Comparison of ENCODE assay signal across 9 cellular contexts in the genomic region with DNA sequence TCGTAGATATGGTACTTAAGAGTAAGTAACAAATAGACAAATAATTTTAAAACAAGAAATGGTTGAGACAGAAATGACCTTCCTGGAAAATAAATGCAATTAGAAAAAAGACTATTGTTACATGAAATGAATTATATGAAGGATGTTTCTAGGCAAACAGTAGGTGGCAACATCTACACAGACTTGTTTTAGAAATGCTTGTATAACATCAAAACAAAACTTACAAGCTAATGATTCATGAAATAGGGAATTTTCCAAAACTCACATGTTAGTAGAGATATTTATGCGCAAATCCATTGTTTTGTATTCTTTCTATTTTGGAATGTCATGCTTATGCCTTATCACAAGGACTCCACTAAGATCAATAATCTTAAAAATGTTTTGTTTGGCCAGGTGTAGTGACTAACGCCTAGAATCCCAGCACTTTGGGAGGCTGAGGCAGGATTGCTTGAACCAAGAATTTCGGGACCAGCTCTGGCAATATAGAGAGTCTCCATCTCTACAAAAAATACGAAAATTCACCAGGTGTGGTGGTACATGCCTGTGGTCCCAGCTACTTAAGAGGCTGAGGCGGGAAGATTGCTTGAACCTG. TPM values are rescaled to one million over a fixed set of nuclear protein-coding genes. Genes with fewer than 3 reads are reported as not detected.
DNase-seq lines count a peak whose midpoint lies in the region; ATAC-seq, FAIRE-seq and TF ChIP-seq lines count a peak whose summit lies in the region.
"Had no signal": no experiment of that assay in that cellular context is flagged by ENCODE, and none has a peak within 500 bp of the region (broad histone marks: within the 10 kb centered on the region; RNA-seq: fewer than 3 reads in every experiment).

No MANE protein-coding gene starts in this region.

- WGBS in HepG2 (ENCODE audit: low lambda C conversion rate): 76% methylated on average over 6 of the region's 6 CpGs

- DNase-seq in ELR (ENCODE audit: low read depth) (peak; percentile 66), HepG2 (ENCODE audit: low spot score) (peak; percentile 78), NCI-H1436 (lab: John Stamatoyannopoulos, UW) (no peak), OCI-M2 (lab: John Stamatoyannopoulos, UW; ENCODE audit: unreplicated experiment) (no peak), NCI-H2227 (lab: John Stamatoyannopoulos, UW; ENCODE audit: unreplicated experiment) (no peak)

- H3K4me3 ChIP-seq in HepG2 (replicated peaks in 1 of 3; ENCODE audit: insufficient read depth in 1 of 3, low read depth in 2 of 3, low read length in 3 of 3): no peak overlapping the region

- CTCF ChIA-PET in HepG2 (lab: Yijun Ruan, JAX; ENCODE audit: low intra/inter-chr PET ratio, low total read pairs): interaction anchor here (1.2 to 3.9 kb wide), 4 partner anchors 163 to 451 kb away, joined by 4 to 32 read pairs (median 9); no protein-coding TSS in a partner anchor

- peak; percentile 45 for ATAC-seq in GM19395 (IDR thresholded peaks at IDR 0.05; ENCODE audit: unreplicated experiment)
- ATAC-seq in HG03432 (IDR thresholded peaks at IDR 0.05; ENCODE audit: unreplicated experiment): peak; percentile 43
- ATAC-seq in HepG2: peak; percentile 53

- no peak for FAIRE-seq in HepG2 (lab: Jason Lieb, UNC)

- H3K9me3 ChIP-seq in HepG2 (ENCODE audit: low read length): no peaks in the 10 kb centered on the region

- TF ChIP-seq CTCF in VCaP (conservative IDR thresholded peaks at IDR 0.05) (peak; percentile 72), HepG2 (CRISPR knock-in tag; IDR thresholded peaks at IDR 0.05) (peak; percentile 68)

- TF ChIP-seq EP300 in HepG2 (IDR thresholded peaks at IDR 0.05; ENCODE audit: low read depth in 2 of 2, low read length in 2 of 2) (no peak), HepG2 (CRISPR knock-in tag; IDR thresholded peaks at IDR 0.05; ENCODE audit: borderline replicate concordance) (no peak)

- no peak overlapping the region for H3K4me2 ChIP-seq in HepG2 (ENCODE audit: low read depth, low read length)

- H3K27ac ChIP-seq in VCaP (no peak overlapping the region), HepG2 (ENCODE audit: extremely low read length, insufficient read depth, low read length) (peak overlapping the region; percentile 3)

- no TSS peak for BruUV-seq in HepG2 (replicated peaks; lab: Mats Ljungman, UMichigan)

- peak; percentile 34; the same call in 1 of the 2 replicates for TF ChIP-seq RAD21 in HepG2 (CRISPR knock-in tag; IDR thresholded peaks at IDR 0.05)

- POLR2A ChIA-PET in HepG2 (lab: Yijun Ruan, JAX): interaction anchor here (0.9 to 3.2 kb wide), 14 partner anchors 103 to 419 kb away, joined by 3 to 25 read pairs (median 5); a partner anchor contains a TSS

- H3K36me3 ChIP-seq in HepG2 (replicated peaks in 1 of 2; ENCODE audit: control insufficient read depth in 1 of 2, insufficient read depth in 2 of 2, low read length in 2 of 2): no peaks in the 10 kb centered on the region

- intact Hi-C loops in HepG2 (cut with micrococcal nuclease; ENCODE audit: unreplicated experiment): loop anchor here (1.0 to 10.0 kb wide), 5 partner anchors 163 to 450 kb away; no protein-coding TSS in a partner anchor

- H3K9ac ChIP-seq in HepG2 (ENCODE audit: insufficient read depth, low read depth, low read length): no peak overlapping the region

- H3K27me3 ChIP-seq in HepG2 (ENCODE audit: control insufficient read depth in 1 of 2, insufficient read depth in 2 of 2, low read length in 2 of 2): no peaks in the 10 kb centered on the region

- no peak for TF ChIP-seq POLR2A in HepG2 (IDR thresholded peaks at IDR 0.05; ENCODE audit: insufficient read depth in 1 of 2, low read depth in 2 of 2, low read length in 2 of 2)

- in situ Hi-C loops in HepG2 (cut with HindIII; ENCODE audit: extremely low pct_ligation_motif_present, low pct_unique_long_range_greater_than_20kb): loop anchor here (5.0 to 10.0 kb wide), 3 partner anchors 163 to 410 kb away; a partner anchor contains a TSS

- H3K4me1 ChIP-seq in HepG2 (ENCODE audit: insufficient read depth, low read length): peaks cover 54% of the 10 kb centered on the region

- H4K20me1 ChIP-seq in HepG2 (ENCODE audit: insufficient read depth, low read length): no peaks in the 10 kb centered on the region

- H3K79me2 ChIP-seq in HepG2 (ENCODE audit: insufficient read depth, low read length): no peaks in the 10 kb centered on the region

- H2AFZ ChIP-seq in HepG2 (ENCODE audit: low read length): no peak overlapping the region

TF ChIP-seq in HepG2, 621 proteins besides CTCF, POLR2A, EP300 and RAD21 (continues in another document):
- TF ChIP-seq ATM (IDR thresholded peaks at IDR 0.05; ENCODE audit: borderline replicate concordance): peak; percentile 97; the same call in 1 of the 2 replicates
- 0 out of 2 replicates have a peak, but pooled peaks have one; percentile 33 for TF ChIP-seq ONECUT2 (CRISPR knock-in tag; IDR thresholded peaks at IDR 0.05)
- TF ChIP-seq, protein P1, sequence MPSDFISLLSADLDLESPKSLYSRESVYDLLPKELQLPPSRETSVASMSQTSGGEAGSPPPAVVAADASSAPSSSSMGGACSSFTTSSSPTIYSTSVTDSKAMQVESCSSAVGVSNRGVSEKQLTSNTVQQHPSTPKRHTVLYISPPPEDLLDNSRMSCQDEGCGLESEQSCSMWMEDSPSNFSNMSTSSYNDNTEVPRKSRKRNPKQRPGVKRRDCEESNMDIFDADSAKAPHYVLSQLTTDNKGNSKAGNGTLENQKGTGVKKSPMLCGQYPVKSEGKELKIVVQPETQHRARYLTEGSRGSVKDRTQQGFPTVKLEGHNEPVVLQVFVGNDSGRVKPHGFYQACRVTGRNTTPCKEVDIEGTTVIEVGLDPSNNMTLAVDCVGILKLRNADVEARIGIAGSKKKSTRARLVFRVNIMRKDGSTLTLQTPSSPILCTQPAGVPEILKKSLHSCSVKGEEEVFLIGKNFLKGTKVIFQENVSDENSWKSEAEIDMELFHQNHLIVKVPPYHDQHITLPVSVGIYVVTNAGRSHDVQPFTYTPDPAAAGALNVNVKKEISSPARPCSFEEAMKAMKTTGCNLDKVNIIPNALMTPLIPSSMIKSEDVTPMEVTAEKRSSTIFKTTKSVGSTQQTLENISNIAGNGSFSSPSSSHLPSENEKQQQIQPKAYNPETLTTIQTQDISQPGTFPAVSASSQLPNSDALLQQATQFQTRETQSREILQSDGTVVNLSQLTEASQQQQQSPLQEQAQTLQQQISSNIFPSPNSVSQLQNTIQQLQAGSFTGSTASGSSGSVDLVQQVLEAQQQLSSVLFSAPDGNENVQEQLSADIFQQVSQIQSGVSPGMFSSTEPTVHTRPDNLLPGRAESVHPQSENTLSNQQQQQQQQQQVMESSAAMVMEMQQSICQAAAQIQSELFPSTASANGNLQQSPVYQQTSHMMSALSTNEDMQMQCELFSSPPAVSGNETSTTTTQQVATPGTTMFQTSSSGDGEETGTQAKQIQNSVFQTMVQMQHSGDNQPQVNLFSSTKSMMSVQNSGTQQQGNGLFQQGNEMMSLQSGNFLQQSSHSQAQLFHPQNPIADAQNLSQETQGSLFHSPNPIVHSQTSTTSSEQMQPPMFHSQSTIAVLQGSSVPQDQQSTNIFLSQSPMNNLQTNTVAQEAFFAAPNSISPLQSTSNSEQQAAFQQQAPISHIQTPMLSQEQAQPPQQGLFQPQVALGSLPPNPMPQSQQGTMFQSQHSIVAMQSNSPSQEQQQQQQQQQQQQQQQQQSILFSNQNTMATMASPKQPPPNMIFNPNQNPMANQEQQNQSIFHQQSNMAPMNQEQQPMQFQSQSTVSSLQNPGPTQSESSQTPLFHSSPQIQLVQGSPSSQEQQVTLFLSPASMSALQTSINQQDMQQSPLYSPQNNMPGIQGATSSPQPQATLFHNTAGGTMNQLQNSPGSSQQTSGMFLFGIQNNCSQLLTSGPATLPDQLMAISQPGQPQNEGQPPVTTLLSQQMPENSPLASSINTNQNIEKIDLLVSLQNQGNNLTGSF (CRISPR knock-in tag; IDR thresholded peaks at IDR 0.05): no peak
- TF ChIP-seq LCORL (IDR thresholded peaks at IDR 0.05): peak; percentile 56
- TF ChIP-seq LCORL (CRISPR knock-in tag; IDR thresholded peaks at IDR 0.05): no peak
- peak; percentile 30; the same call in 1 of the 2 replicates for TF ChIP-seq GATAD2A (CRISPR knock-in tag; IDR thresholded peaks at IDR 0.05)
- 0 out of 2 replicates have a peak, but pooled peaks have one; percentile 31 for TF ChIP-seq HNRNPUL1 (IDR thresholded peaks at IDR 0.05; ENCODE audit: low read depth, low read length)
- TF ChIP-seq SMC3 (IDR thresholded peaks at IDR 0.05; ENCODE audit: low read length): peak; percentile 63; the same call in 1 of the 2 replicates

RNA-seq across cellular contexts. Expression of a gene that starts 32.3 kb away (rescaled TPM):
- 0.13 and 0.53 TPM in 2 replicates for total RNA-seq in HepG2 (2016; rRNA removed; fragmentation: Illumina TruSeq; extraction: Trizol)
- total RNA-seq in HepG2 (2016; cell fraction: cytosol; rRNA removed; fragmentation: Illumina TruSeq; extraction: Trizol; ENCODE audit: low read depth): not detected in 2 replicates
- total RNA-seq in HepG2 (2016; cell fraction: insoluble cytoplasmic fraction; rRNA removed; fragmentation: Illumina TruSeq; extraction: Trizol): 0.09 and 0.34 TPM in 2 replicates
- total RNA-seq in HepG2 (2016; cell fraction: membrane; rRNA removed; fragmentation: Illumina TruSeq; extraction: Trizol): 0.12 TPM in 1 of 2 replicates, not detected in the other
- total RNA-seq in HepG2 (2016; cell fraction: nucleus; rRNA removed; fragmentation: Illumina TruSeq; extraction: Trizol): 0.06 and 0.43 TPM in 2 replicates
- 0.51 and 0.63 TPM in 2 replicates for polyA plus RNA-seq in HepG2 (2011; rRNA removed)
- polyA plus RNA-seq in HepG2 (2011; cell fraction: cytosol; rRNA removed): 0.20 and 0.22 TPM in 2 replicates
- polyA plus RNA-seq in HepG2 (2011; cell fraction: nucleus; rRNA removed): 0.98 and 1.5 TPM in 2 replicates
- polyA plus RNA-seq in HepG2 (2012): 0.72 and 0.73 TPM in 2 replicates
- polyA plus RNA-seq in HepG2 (2016; cell fraction: cytosol; fragmentation: Illumina TruSeq; extraction: Trizol; ENCODE audit: low read depth): not detected in 2 replicates
- 0.05 TPM in 1 of 2 replicates, not detected in the other for polyA plus RNA-seq in HepG2 (2016; cell fraction: insoluble cytoplasmic fraction; fragmentation: Illumina TruSeq; extraction: Trizol; ENCODE audit: low read depth)
- polyA plus RNA-seq in HepG2 (2016; cell fraction: membrane; fragmentation: Illumina TruSeq; extraction: Trizol; ENCODE audit: low read depth): not detected in 2 replicates
- polyA plus RNA-seq in HepG2 (2016; cell fraction: nucleus; fragmentation: Illumina TruSeq; extraction: Trizol; ENCODE audit: insufficient read depth, low read depth): 0.18 and 0.44 TPM in 2 replicates
- polyA minus RNA-seq in HepG2 (2011; rRNA and poly(A)+ RNA removed; ENCODE audit: low replicate concordance): 0.42 and 5.4 TPM in 2 replicates
- 0.53 and 0.69 TPM in 2 replicates for polyA minus RNA-seq in HepG2 (2011; cell fraction: cytosol; rRNA and poly(A)+ RNA removed)
- 2.4 and 3.5 TPM in 2 replicates for polyA minus RNA-seq in HepG2 (2011; cell fraction: nucleus; rRNA and poly(A)+ RNA removed)
- total RNA-seq: activated naive CD4-positive, alpha-beta T cell treated with anti-CD3 and anti-CD28 coated beads, Interleukin-2, amount 50 U/mL, for 72 hours had no signal

Comparison
In these comparisons a context has a peak if more than half of its experiments do, and no peak if none do; other contexts are left out.
1. DNase-seq: peak in ELR (single experiment) and HepG2 (single experiment); none in NCI-H1436 (single experiment), OCI-M2 (single experiment) and NCI-H2227 (single experiment).
2. Peak in every context shown above with its lines, with median percentiles within 50 percentile points of each other: ATAC-seq.